ENCODE assay signal across 26 cellular contexts in the genomic region with DNA sequence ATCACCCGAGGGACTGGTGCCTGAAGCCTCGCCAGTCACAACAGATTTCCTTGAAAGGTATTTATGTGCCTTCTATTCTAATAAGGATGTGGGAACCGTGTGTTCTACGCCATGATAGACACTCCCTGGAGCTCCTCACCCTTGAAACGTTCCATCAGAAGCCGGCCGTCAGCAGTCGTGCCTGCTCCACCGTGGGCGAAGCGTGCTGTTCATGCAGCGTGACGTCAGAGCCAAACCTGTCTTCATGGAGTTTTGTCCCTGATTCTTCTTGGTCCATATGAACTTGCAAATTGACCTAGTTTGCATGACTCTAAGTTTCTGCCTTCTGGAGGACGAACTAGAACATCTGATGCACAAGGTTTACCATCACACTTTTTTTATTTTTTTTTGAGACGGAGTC. TPM values are rescaled to one million over a fixed set of nuclear protein-coding genes. Genes with fewer than 3 reads are reported as not detected.
"Had no signal": no experiment of that assay in that cellular context is flagged by ENCODE, and none has a peak within 500 bp of the region (broad histone marks: within the 10 kb centered on the region; RNA-seq: fewer than 3 reads in every experiment).

No MANE protein-coding gene starts in this region.

- FAIRE-seq: pancreas had no signal

- H3K9me3 ChIP-seq: heart right ventricle, lower lobe of right lung, pancreas, sigmoid colon, thyroid gland had no signal

- H3K27ac Mint-ChIP-seq: activated CD4-positive, alpha-beta T cell treated with anti-CD3 and anti-CD28 coated beads, Interleukin-2, amount 10 ng/mL, durations not matched to agents 7 days and 5 days; activated CD8-positive, alpha-beta T cell treated with anti-CD3 and anti-CD28 coated beads for 36 hours; activated naive CD8-positive, alpha-beta T cell treated with anti-CD3 and anti-CD28 coated beads, Interleukin-2, amount 50 U/mL, for 24 hours; activated T-helper 1 cell treated with anti-CD3 and anti-CD28 coated beads, Interleukin-12 subunit alpha, Interleukin-12 subunit beta, Interleukin-2, Interleukin-4 antibody, amounts not matched to agents 30 ng/mL and 10 ng/mL and 1 ng/mL, durations not matched to agents 14 hours and 24 hours and 36 hours; naive thymus-derived CD4-positive, alpha-beta T cell; T-helper 17 cell had no signal

- H3K4me1 Mint-ChIP-seq: activated CD4-positive, alpha-beta T cell treated with anti-CD3 and anti-CD28 coated beads, Interleukin-2, amount 10 ng/mL, durations not matched to agents 7 days and 5 days; activated naive CD8-positive, alpha-beta T cell treated with anti-CD3 and anti-CD28 coated beads, Interleukin-2, amount 50 U/mL, for 24 hours; T-helper 17 cell had no signal

- H3K4me1 ChIP-seq: lower lobe of right lung had no signal

- DNase-seq: activated CD4-positive, alpha-beta T cell treated with anti-CD3 and anti-CD28 coated beads, Interleukin-2, amount 10 ng/mL, durations not matched to agents 7 days and 5 days; activated CD8-positive, alpha-beta T cell treated with anti-CD3 and anti-CD28 coated beads for 36 hours; activated gamma-delta T cell; activated naive CD4-positive, alpha-beta T cell treated with anti-CD3 and anti-CD28 coated beads, Interleukin-2, amount 50 U/mL, for 16 hours; activated naive CD8-positive, alpha-beta T cell treated with anti-CD3 and anti-CD28 coated beads, Interleukin-2, amount 50 U/mL, for 24 hours; cortex of kidney; heart right ventricle; left colon; lower lobe of right lung; mesendoderm; naive thymus-derived CD4-positive, alpha-beta T cell; sigmoid colon; stimulated activated CD4-positive, alpha-beta T cell treated with anti-CD3 and anti-CD28 coated beads, Interleukin-4, amount 100 ng/mL, for 1 hour; stimulated activated naive CD8-positive, alpha-beta T cell treated with anti-CD3 and anti-CD28 coated beads, Interleukin-15, Interleukin-2, amounts not matched to agents 100 U/mL and 50 U/mL, for 24 hours; SW 1271; T-helper 17 cell; thyroid gland had no signal

- H3K27ac ChIP-seq: epithelial cell of prostate, heart right ventricle, lower lobe of right lung, pancreas, sigmoid colon, thyroid gland had no signal

- H3K4me3 ChIP-seq: heart right ventricle, lower lobe of right lung, pancreas, sigmoid colon, thyroid gland had no signal

- H3K4me3 Mint-ChIP-seq: activated CD4-positive, alpha-beta T cell treated with anti-CD3 and anti-CD28 coated beads, Interleukin-2, amount 10 ng/mL, durations not matched to agents 7 days and 5 days; activated CD8-positive, alpha-beta T cell treated with anti-CD3 and anti-CD28 coated beads for 36 hours; activated naive CD8-positive, alpha-beta T cell treated with anti-CD3 and anti-CD28 coated beads, Interleukin-2, amount 50 U/mL, for 24 hours; activated T-helper 1 cell treated with anti-CD3 and anti-CD28 coated beads, Interleukin-12 subunit alpha, Interleukin-12 subunit beta, Interleukin-2, Interleukin-4 antibody, amounts not matched to agents 30 ng/mL and 10 ng/mL and 1 ng/mL, durations not matched to agents 14 hours and 24 hours and 36 hours; naive thymus-derived CD4-positive, alpha-beta T cell; T-helper 17 cell had no signal

- H3K27me3 ChIP-seq: heart right ventricle, pancreas, sigmoid colon, thyroid gland had no signal

- ATAC-seq: activated CD4-positive, CD25-positive, alpha-beta regulatory T cell treated with anti-CD3 and anti-CD28 coated beads, Interleukin-2, amount 50 U/mL, for 24 hours; activated CD8-positive, alpha-beta T cell treated with anti-CD3 and anti-CD28 coated beads for 36 hours; activated naive CD8-positive, alpha-beta T cell treated with anti-CD3 and anti-CD28 coated beads, Interleukin-2, amount 50 U/mL, for 24 hours; heart right ventricle; left colon; lower lobe of right lung; naive thymus-derived CD4-positive, alpha-beta T cell; pancreas; stimulated activated naive CD8-positive, alpha-beta T cell treated with anti-CD3 and anti-CD28 coated beads, Interleukin-15, Interleukin-2, amounts not matched to agents 100 U/mL and 50 U/mL, for 24 hours; T-helper 17 cell had no signal

- H3K9me3 Mint-ChIP-seq: activated CD4-positive, alpha-beta T cell treated with anti-CD3 and anti-CD28 coated beads, Interleukin-2, amount 10 ng/mL, durations not matched to agents 7 days and 5 days; activated CD8-positive, alpha-beta T cell treated with anti-CD3 and anti-CD28 coated beads for 36 hours; activated naive CD8-positive, alpha-beta T cell treated with anti-CD3 and anti-CD28 coated beads, Interleukin-2, amount 50 U/mL, for 24 hours; activated T-helper 1 cell treated with anti-CD3 and anti-CD28 coated beads, Interleukin-12 subunit alpha, Interleukin-12 subunit beta, Interleukin-2, Interleukin-4 antibody, amounts not matched to agents 30 ng/mL and 10 ng/mL and 1 ng/mL, durations not matched to agents 14 hours and 24 hours and 36 hours; naive thymus-derived CD4-positive, alpha-beta T cell had no signal

RNA-seq across cellular contexts. Expression of a gene that starts 4.5 kb away (rescaled TPM):
- total RNA-seq: activated CD4-positive, alpha-beta T cell treated with anti-CD3 and anti-CD28 coated beads, Interleukin-2, amount 10 ng/mL, durations not matched to agents 7 days and 5 days; activated CD8-positive, alpha-beta T cell treated with anti-CD3 and anti-CD28 coated beads for 36 hours; activated T-helper 1 cell treated with anti-CD3 and anti-CD28 coated beads, Interleukin-12 subunit alpha, Interleukin-12 subunit beta, Interleukin-2, Interleukin-4 antibody, amounts not matched to agents 30 ng/mL and 10 ng/mL and 1 ng/mL, durations not matched to agents 14 hours and 24 hours and 36 hours; cerebellum; fibroblast of villous mesenchyme; left colon; lower lobe of right lung; naive thymus-derived CD4-positive, alpha-beta T cell; renal cortical epithelial cell; sigmoid colon; subcutaneous adipose tissue; T-helper 17 cell; thyroid gland; urinary bladder had no signal
- polyA plus RNA-seq: urinary bladder had no signal

RNA-seq across cellular contexts. Expression of a gene that starts 35.4 kb away (rescaled TPM):
- total RNA-seq: activated CD4-positive, alpha-beta T cell treated with anti-CD3 and anti-CD28 coated beads, Interleukin-2, amount 10 ng/mL, durations not matched to agents 7 days and 5 days; activated CD8-positive, alpha-beta T cell treated with anti-CD3 and anti-CD28 coated beads for 36 hours; activated T-helper 1 cell treated with anti-CD3 and anti-CD28 coated beads, Interleukin-12 subunit alpha, Interleukin-12 subunit beta, Interleukin-2, Interleukin-4 antibody, amounts not matched to agents 30 ng/mL and 10 ng/mL and 1 ng/mL, durations not matched to agents 14 hours and 24 hours and 36 hours; cerebellum; fibroblast of villous mesenchyme; heart right ventricle; lower lobe of right lung; naive thymus-derived CD4-positive, alpha-beta T cell; renal cortical epithelial cell; T-helper 17 cell; thyroid gland; urinary bladder had no signal
- polyA plus RNA-seq: naive thymus-derived CD4-positive, alpha-beta T cell had no signal
